In genomic region chr2:237201461-237202287, GRCh38 we compare ENCODE assay signal across 8 cellular contexts.
DNase-seq lines count a peak whose midpoint lies in the region; ATAC-seq and TF ChIP-seq lines count a peak whose summit lies in the region.

No MANE protein-coding gene starts in this region.

- DNase-seq in AG10803 (ENCODE audit: low read depth) = peak; percentile 86
- DNase-seq in H4 (ENCODE audit: low spot score) = peak; percentile 95
- peak; percentile 68 for DNase-seq in RKO (ENCODE audit: low spot score)
- peak; percentile 57 for DNase-seq in iPS-NIHi7 (ENCODE audit: extremely low spot score)
- DNase-seq in vagina (ENCODE audit: extremely low spot score in 2 of 2) = peak in 1 of 2 donors; percentile 76
- DNase-seq in NCI-H774 (lab: John Stamatoyannopoulos, UW) = no peak

- H3K36me3 ChIP-seq in vagina = no peaks in the 10 kb centered on the region

- no peak for TF ChIP-seq POLR2A in vagina (IDR thresholded peaks at IDR 0.05)

- H3K4me1 ChIP-seq in vagina = peaks cover 42% of the 10 kb centered on the region

- intact Hi-C loops in vagina (cut with DNase I) = no loop called here

- H3K9me3 ChIP-seq in vagina = no peaks in the 10 kb centered on the region

- ATAC-seq in GM19452 (IDR thresholded peaks at IDR 0.05; ENCODE audit: unreplicated experiment) = no peak
- ATAC-seq in GM18519 (IDR thresholded peaks at IDR 0.05; ENCODE audit: low FRiP score, unreplicated experiment) = no peak

- H3K4me3 ChIP-seq in AG10803 (ENCODE audit: low read length) = no peak overlapping the region
- H3K4me3 ChIP-seq in vagina = no peak overlapping the region

- H3K27ac ChIP-seq in vagina = peak overlapping the region; percentile 77

- no peak for TF ChIP-seq CTCF in AG10803 (conservative IDR thresholded peaks at IDR 0.05; ENCODE audit: low read length)
- TF ChIP-seq CTCF in vagina (IDR thresholded peaks at IDR 0.05) = no peak

- no peaks in the 10 kb centered on the region for H3K27me3 ChIP-seq in vagina
